16 cellular contexts compared by ENCODE assay signal in the genomic region with DNA sequence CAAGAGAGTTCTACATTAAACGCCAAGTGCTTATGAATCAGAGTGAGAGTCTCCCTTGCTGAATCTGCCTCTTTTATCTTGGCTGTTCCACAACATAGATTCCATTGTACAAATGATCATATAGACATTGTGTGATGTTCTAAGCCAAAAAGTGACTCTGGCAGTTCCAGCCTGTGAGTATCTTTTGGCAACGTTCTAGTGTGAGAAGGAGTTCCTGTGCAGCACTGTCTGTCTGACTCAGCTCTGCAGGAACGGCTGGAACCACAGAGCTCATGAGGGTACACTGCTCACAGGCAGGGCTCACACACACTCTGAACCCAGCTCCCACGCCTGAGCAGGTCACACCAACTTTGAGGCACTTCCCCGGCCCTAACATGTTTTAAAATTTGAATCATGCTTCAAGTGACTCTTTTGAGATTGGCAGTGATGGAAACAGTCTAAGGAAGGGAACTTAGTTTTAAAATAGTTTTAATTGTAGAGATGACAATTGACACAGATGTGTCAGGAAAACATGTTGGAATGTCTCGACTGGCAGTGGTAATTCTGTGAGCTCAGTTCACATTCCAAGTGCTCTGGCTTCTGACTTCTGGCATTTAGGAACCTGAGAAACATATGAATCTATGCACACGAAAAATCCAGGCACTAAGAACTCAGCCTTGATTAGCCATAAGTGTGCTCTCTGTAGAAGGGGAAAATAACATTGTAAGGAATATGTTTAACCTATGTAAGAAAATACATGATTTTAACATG.
DNase-seq lines count a peak whose midpoint lies in the region; ATAC-seq and TF ChIP-seq lines count a peak whose summit lies in the region.
"Had no signal": no experiment of that assay in that cellular context is flagged by ENCODE, and none has a peak within 500 bp of the region (broad histone marks: within the 10 kb centered on the region; RNA-seq: fewer than 3 reads in every experiment).

No MANE protein-coding gene starts in this region.

- intact Hi-C loops in Right ventricle myocardium inferior (cut with DNase I) (no loop called here), left ventricle myocardium inferior (cut with micrococcal nuclease) (no loop called here), upper lobe of right lung (cut with DNase I) (no loop called here)

- TF ChIP-seq CTCF in left ventricle myocardium inferior (IDR thresholded peaks at IDR 0.05; ENCODE audit: borderline replicate concordance) (no peak), upper lobe of right lung (IDR thresholded peaks at IDR 0.05) (no peak)

- no peak overlapping the region for H3K27ac ChIP-seq in left ventricle myocardium inferior (replicated peaks)
- no peak overlapping the region for H3K27ac ChIP-seq in upper lobe of right lung
- H3K27ac ChIP-seq: 22Rv1, body of pancreas had no signal

- no peaks in the 10 kb centered on the region for H3K27me3 ChIP-seq in left ventricle myocardium inferior (ENCODE audit: low read depth)
- no peaks in the 10 kb centered on the region for H3K27me3 ChIP-seq in upper lobe of right lung

- DNase-seq in Right ventricle myocardium inferior (ENCODE audit: missing footprints) (no peak), left ventricle myocardium inferior (no peak), dedifferentiated amniotic fluid mesenchymal stem cell (ENCODE audit: extremely low spot score) (peak; percentile 43), kidney glomerular epithelial cell (lab: John Stamatoyannopoulos, UW) (peak; percentile 76), upper lobe of right lung (no peak), pons (ENCODE audit: low spot score) (no peak), LoVo (ENCODE audit: low spot score) (no peak), SHP77 (lab: John Stamatoyannopoulos, UW) (no peak)
- DNase-seq: activated CD8-positive, alpha-beta T cell treated with anti-CD3 and anti-CD28 coated beads, Interleukin-2, amount 10 ng/mL, durations not matched to agents 7 days and 5 days; body of pancreas; Caco-2; left colon; naive thymus-derived CD8-positive, alpha-beta T cell; NCI-H1092 treated with DMSO at 0.1 percent for 48 hours; stimulated activated CD4-positive, alpha-beta T cell treated with anti-CD3 and anti-CD28 coated beads, Interleukin-4, amount 100 ng/mL, for 4 hours had no signal

- no peaks in the 10 kb centered on the region for H3K9me3 ChIP-seq in left ventricle myocardium inferior (replicated peaks)
- H3K9me3 ChIP-seq in upper lobe of right lung: no peaks in the 10 kb centered on the region
- H3K9me3 ChIP-seq: body of pancreas, Caco-2 had no signal

- H3K36me3 ChIP-seq in left ventricle myocardium inferior: no peaks in the 10 kb centered on the region
- H3K36me3 ChIP-seq in upper lobe of right lung: no peaks in the 10 kb centered on the region

- H3K4me3 ChIP-seq in left ventricle myocardium inferior (no peak overlapping the region), upper lobe of right lung (no peak overlapping the region)
- H3K4me3 ChIP-seq: body of pancreas had no signal

- peak; percentile 84 for ATAC-seq in Right ventricle myocardium inferior
- ATAC-seq in upper lobe of right lung: peak; percentile 41
- ATAC-seq: activated CD8-positive, alpha-beta T cell treated with anti-CD3 and anti-CD28 coated beads, Interleukin-2, amount 10 ng/mL, durations not matched to agents 7 days and 5 days; body of pancreas; left colon; naive thymus-derived CD8-positive, alpha-beta T cell had no signal

- peaks cover 18% of the 10 kb centered on the region for H3K4me1 ChIP-seq in left ventricle myocardium inferior
- H3K4me1 ChIP-seq in upper lobe of right lung: no peaks in the 10 kb centered on the region
- H3K4me1 ChIP-seq: body of pancreas, Caco-2 had no signal

Comparison
In these comparisons a context has a peak if more than half of its experiments do, and no peak if none do; other contexts are left out.
1. DNase-seq: peak in dedifferentiated amniotic fluid mesenchymal stem cell (single experiment) and kidney glomerular epithelial cell (single experiment); none in Right ventricle myocardium inferior (single experiment), left ventricle myocardium inferior (single experiment), upper lobe of right lung (single experiment), pons (single experiment), LoVo (single experiment) and SHP77 (0 of 2).